1 cellular context compared by ENCODE assay signal in the genomic region with DNA sequence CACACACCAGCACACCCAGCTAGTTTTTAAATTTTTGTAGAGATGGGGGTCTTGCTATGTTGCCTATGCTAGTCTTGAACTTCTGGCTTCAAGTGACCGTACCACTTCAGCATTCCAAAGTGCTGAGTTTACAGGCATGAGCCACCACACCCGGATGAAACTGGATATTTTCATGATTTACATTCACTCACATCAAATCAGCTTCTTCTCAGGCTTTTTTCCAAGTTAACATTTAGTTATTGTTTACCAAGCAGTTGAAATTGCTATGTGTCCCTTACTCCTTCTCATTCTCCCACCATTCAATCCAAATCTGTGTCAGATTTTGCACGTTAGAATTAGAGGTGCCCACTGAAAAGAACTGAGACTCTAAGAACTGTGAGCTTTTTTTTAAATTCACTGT.
TF ChIP-seq lines count a peak whose summit lies in the region.

No MANE protein-coding gene starts in this region.

TF ChIP-seq in H1, 55 proteins besides CTCF, POLR2A, EP300 and RAD21:
- TF ChIP-seq TBP (IDR thresholded peaks at IDR 0.05; ENCODE audit: low read depth, low read length) (no peak), PHF8 (conservative IDR thresholded peaks at IDR 0.05; ENCODE audit: low read depth, low read length) (no peak), CBX5 (IDR thresholded peaks at IDR 0.05; ENCODE audit: low read depth, low read length) (no peak), GABPA (IDR thresholded peaks at IDR 0.05; ENCODE audit: borderline replicate concordance, insufficient read depth, low read length) (no peak), USF2 (IDR thresholded peaks at IDR 0.05; ENCODE audit: low read length) (no peak), RBBP5 (IDR thresholded peaks at IDR 0.05; ENCODE audit: borderline replicate concordance, low read depth, low read length) (no peak)
